ENCODE assay signal across 1 cellular context in genomic region chr12:29591140-29592020, GRCh38.
TF ChIP-seq lines count a peak whose summit lies in the region.

No MANE protein-coding gene starts in this region.

TF ChIP-seq in GM23338, 12 proteins besides CTCF, POLR2A, EP300 and RAD21 (continued from another document):
- TF ChIP-seq ZNF462 (CRISPR knock-in tag; IDR thresholded peaks at IDR 0.05) (peak; percentile 88), ZNF114 (CRISPR knock-in tag; IDR thresholded peaks at IDR 0.05) (0 out of 2 replicates have a peak, but pooled peaks have one; percentile 47), JUNB (IDR thresholded peaks at IDR 0.05; ENCODE audit: unreplicated experiment) (no peak), NANOG (IDR thresholded peaks at IDR 0.05; ENCODE audit: borderline replicate concordance) (peak; percentile 94)
